Comparison of ENCODE assay signal across 25 cellular contexts in genomic region chr11:121348220-121348875, GRCh38.
"Had no signal": no experiment of that assay in that cellular context is flagged by ENCODE, and none has a peak within 500 bp of the region (broad histone marks: within the 10 kb centered on the region; RNA-seq: fewer than 3 reads in every experiment).

No MANE protein-coding gene starts in this region.

- H3K27ac ChIP-seq: ascending aorta, KMS-11, Peyer's patch, RWPE1, SJCRH30 had no signal

- DNase-seq: activated CD4-positive, alpha-beta memory T cell treated with anti-CD3 and anti-CD28 coated beads for 36 hours; activated CD4-positive, alpha-beta T cell treated with anti-CD3 and anti-CD28 coated beads, Interleukin-2, amount 10 ng/mL, durations not matched to agents 7 days and 5 days; activated CD4-positive, CD25-positive, alpha-beta regulatory T cell; activated CD8-positive, alpha-beta memory T cell treated with anti-CD3 and anti-CD28 coated beads for 24 hours; activated effector memory CD4-positive, alpha-beta T cell treated with anti-CD3 and anti-CD28 coated beads, Interleukin-2, amount 50 U/mL, for 16 hours; activated naive CD4-positive, alpha-beta T cell treated with Interleukin-2 at 50 U/mL for 16 hours; activated naive CD8-positive, alpha-beta T cell treated with anti-CD3 and anti-CD28 coated beads, Interleukin-2, amount 50 U/mL, for 24 hours; activated T-cell treated with anti-CD3 and anti-CD28 coated beads, Interleukin-2, amount 50 U/mL, for 4 hours; amniotic stem cell; MV-4-11; NCI-H1092 treated with DMSO at 0.1 percent for 48 hours; NCI-H1436; NCI-H187; NCI-H2081; NCI-H446; NCI-H524; Peyer's patch; Right ventricle myocardium superior; SJCRH30; T-cell; T1000 had no signal

- H3K4me2 ChIP-seq: KMS-11 had no signal

- FAIRE-seq: TTC549 had no signal

- H3K4me3 ChIP-seq: ascending aorta, Peyer's patch, SJCRH30 had no signal

- H3K4me1 ChIP-seq: ascending aorta, SJCRH30 had no signal

- H3K9ac ChIP-seq: KMS-11 had no signal

- H3K36me3 ChIP-seq: ascending aorta, Peyer's patch, SJCRH30 had no signal

- H3K27me3 ChIP-seq: ascending aorta, Peyer's patch, SJCRH30 had no signal

- H3K9me3 ChIP-seq: ascending aorta, Peyer's patch, SJCRH30 had no signal
